In the genomic region with DNA sequence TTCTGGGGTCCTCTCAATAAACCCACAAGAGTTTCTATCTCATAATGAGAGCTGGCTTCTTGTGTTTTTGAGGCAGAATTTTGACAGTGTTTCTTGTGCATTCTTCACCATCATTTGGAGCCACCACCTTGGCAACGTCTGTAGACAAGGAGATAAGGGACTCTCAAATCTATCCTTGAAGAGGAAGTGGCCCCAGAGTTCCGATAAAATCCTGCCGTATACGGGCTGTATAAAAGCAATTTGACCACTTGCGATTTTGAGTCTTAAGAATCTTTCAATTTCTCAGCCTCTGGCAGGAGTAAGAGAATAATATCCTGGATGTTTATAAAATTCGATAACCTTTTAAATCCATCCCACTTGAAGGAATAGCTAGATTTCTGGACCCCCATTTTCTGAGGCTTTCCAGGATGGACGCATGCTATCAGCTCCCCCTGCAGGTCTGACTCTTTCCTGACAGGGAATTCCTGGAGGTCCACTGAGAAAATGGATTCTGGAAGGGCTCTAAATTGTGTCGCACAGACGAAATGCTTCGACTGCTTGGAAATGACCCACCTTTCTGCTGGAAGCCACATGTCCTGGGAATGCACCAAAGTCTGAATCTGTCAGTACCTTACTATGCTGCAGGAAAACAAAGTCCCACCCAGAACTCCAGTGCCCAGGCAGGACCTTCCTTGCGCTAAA, we compare ENCODE assay signal across 9 cellular contexts. TPM values are rescaled to one million over a fixed set of nuclear protein-coding genes. Genes with fewer than 3 reads are reported as not detected.
DNase-seq lines count a peak whose midpoint lies in the region; ATAC-seq and TF ChIP-seq lines count a peak whose summit lies in the region.
"Had no signal": no experiment of that assay in that cellular context is flagged by ENCODE, and none has a peak within 500 bp of the region (broad histone marks: within the 10 kb centered on the region; RNA-seq: fewer than 3 reads in every experiment).

No MANE protein-coding gene starts in this region.

- peak; percentile 68 for TF ChIP-seq CTCF in colonic mucosa (IDR thresholded peaks at IDR 0.05)

- intact Hi-C loops in activated naive CD4-positive, alpha-beta T cell treated with anti-CD3 and anti-CD28 coated beads for 36 hours (cut with micrococcal nuclease), result loop anchor here (1.0 to 10.0 kb wide), 3 partner anchors 170 to 280 kb away; no protein-coding TSS in a partner anchor
- intact Hi-C loops in colonic mucosa (cut with DNase I), result loop anchor here (1.0 to 5.0 kb wide), 2 partner anchors 177 to 280 kb away; a partner anchor contains a TSS

- H2BK5ac ChIP-seq in mesenchymal stem cell (ENCODE audit: low read depth, low read length, poor library complexity, severe bottlenecking), result no peak overlapping the region

- H4K8ac ChIP-seq in mesenchymal stem cell (ENCODE audit: low read length), result no peak overlapping the region

- H2BK120ac ChIP-seq in mesenchymal stem cell (ENCODE audit: low read depth, low read length), result no peak overlapping the region

- 54% methylated on average over 10 of the region's 11 CpGs for WGBS in mesenchymal stem cell

- CTCF ChIA-PET in activated naive CD4-positive, alpha-beta T cell treated with anti-CD3 and anti-CD28 coated beads for 36 hours (lab: Charles Lee), result interaction anchor here (0.6 to 2.6 kb wide), 3 partner anchors 36 to 279 kb away, joined by 3 to 8 read pairs (median 3); a partner anchor contains a TSS

- no peak overlapping the region for H3K4me2 ChIP-seq in mesenchymal stem cell (ENCODE audit: low read length, poor library complexity, severe bottlenecking)

- no peak overlapping the region for H2AFZ ChIP-seq in mesenchymal stem cell (ENCODE audit: low read depth, low read length)

- no peak overlapping the region for H3K27ac Mint-ChIP-seq in activated naive CD4-positive, alpha-beta T cell treated with anti-CD3 and anti-CD28 coated beads for 36 hours
- H3K27ac Mint-ChIP-seq in stimulated activated effector memory CD8-positive, alpha-beta T cell treated with anti-CD3 and anti-CD28 coated beads, Interleukin-12 subunit alpha, Interleukin-12 subunit beta, amount 100 ng/mL, for 72 hours, result no peak overlapping the region

- H3K36me3 Mint-ChIP-seq in activated naive CD4-positive, alpha-beta T cell treated with anti-CD3 and anti-CD28 coated beads for 36 hours (ENCODE audit: low read depth), result no peaks in the 10 kb centered on the region
- no peaks in the 10 kb centered on the region for H3K36me3 Mint-ChIP-seq in stimulated activated effector memory CD8-positive, alpha-beta T cell treated with anti-CD3 and anti-CD28 coated beads, Interleukin-12 subunit alpha, Interleukin-12 subunit beta, amount 100 ng/mL, for 72 hours

- no peak overlapping the region for H2BK12ac ChIP-seq in mesenchymal stem cell (ENCODE audit: low read length in 2 of 2)

- peak overlapping the region; percentile 3 for H3K27ac ChIP-seq in colonic mucosa
- H3K27ac ChIP-seq in mesenchymal stem cell (ENCODE audit: low read length, poor library complexity, severe bottlenecking), result no peak overlapping the region

- H3K4me3 ChIP-seq in colonic mucosa (peak overlapping the region; percentile 31), mesenchymal stem cell (ENCODE audit: insufficient read depth in 1 of 2, low read depth in 1 of 2, low read length in 2 of 2) (peak overlapping the region in 1 of 2 experiments; percentile 72)

- peak; percentile 30 for DNase-seq in activated naive CD4-positive, alpha-beta T cell treated with anti-CD3 and anti-CD28 coated beads for 36 hours
- DNase-seq in activated naive CD4-positive, alpha-beta T cell (lab: John Stamatoyannopoulos, UW), result no peak
- peak; percentile 11 for DNase-seq in NCI-H526 treated with DMSO at 0.1 percent for 48 hours (lab: John Stamatoyannopoulos, UW)
- peak; percentile 77 for DNase-seq in colonic mucosa
- peak; percentile 60 for DNase-seq in mesenchymal stem cell
- no peak for DNase-seq in GM19238 (ENCODE audit: insufficient read length, low spot score)
- no peak for DNase-seq in stimulated activated effector memory CD8-positive, alpha-beta T cell treated with anti-CD3 and anti-CD28 coated beads, Interleukin-12 subunit alpha, Interleukin-12 subunit beta, amount 100 ng/mL, for 72 hours (ENCODE audit: low spot score in 2 of 2)

- H3K18ac ChIP-seq in mesenchymal stem cell (ENCODE audit: low read depth in 1 of 2, low read length in 2 of 2), result no peak overlapping the region

- no peak overlapping the region for H2BK15ac ChIP-seq in mesenchymal stem cell (ENCODE audit: low read depth, poor library complexity, severe bottlenecking)

- no peaks in the 10 kb centered on the region for H3K36me3 ChIP-seq in colonic mucosa
- H3K36me3 ChIP-seq in mesenchymal stem cell (ENCODE audit: control insufficient read depth in 1 of 2, insufficient read depth in 2 of 2, low read depth in 1 of 2, low read length in 2 of 2), result no peaks in the 10 kb centered on the region

- no peak overlapping the region for H3K4me3 Mint-ChIP-seq in activated naive CD4-positive, alpha-beta T cell treated with anti-CD3 and anti-CD28 coated beads for 36 hours
- H3K4me3 Mint-ChIP-seq in stimulated activated effector memory CD8-positive, alpha-beta T cell treated with anti-CD3 and anti-CD28 coated beads, Interleukin-12 subunit alpha, Interleukin-12 subunit beta, amount 100 ng/mL, for 72 hours, result no peak overlapping the region
- H3K4me3 Mint-ChIP-seq: central memory CD8-positive, alpha-beta T cell had no signal

- H3K27me3 ChIP-seq in colonic mucosa, result no peaks in the 10 kb centered on the region
- H3K27me3 ChIP-seq in mesenchymal stem cell (ENCODE audit: control insufficient read depth in 1 of 2, insufficient read depth in 1 of 2, low read length in 2 of 2), result peaks cover 0 to 3% of the 10 kb centered on the region in 2 experiments

- peaks cover 10% of the 10 kb centered on the region for H3K27me3 Mint-ChIP-seq in activated naive CD4-positive, alpha-beta T cell treated with anti-CD3 and anti-CD28 coated beads for 36 hours (ENCODE audit: low read depth)

- H2AK5ac ChIP-seq in mesenchymal stem cell (ENCODE audit: low read length, severe bottlenecking), result no peak overlapping the region

- H3K14ac ChIP-seq in mesenchymal stem cell (ENCODE audit: low read length in 2 of 2), result no peak overlapping the region

- no peaks in the 10 kb centered on the region for H3K4me1 Mint-ChIP-seq in activated naive CD4-positive, alpha-beta T cell treated with anti-CD3 and anti-CD28 coated beads for 36 hours (ENCODE audit: low read depth)
- no peaks in the 10 kb centered on the region for H3K4me1 Mint-ChIP-seq in stimulated activated effector memory CD8-positive, alpha-beta T cell treated with anti-CD3 and anti-CD28 coated beads, Interleukin-12 subunit alpha, Interleukin-12 subunit beta, amount 100 ng/mL, for 72 hours
- H3K4me1 Mint-ChIP-seq: central memory CD8-positive, alpha-beta T cell had no signal

- peaks cover 8% of the 10 kb centered on the region for H3K4me1 ChIP-seq in colonic mucosa
- peaks cover 1% of the 10 kb centered on the region for H3K4me1 ChIP-seq in mesenchymal stem cell (ENCODE audit: control insufficient read depth, insufficient read depth, low read depth, low read length)

- no peak overlapping the region for H3K4ac ChIP-seq in mesenchymal stem cell (ENCODE audit: low read depth in 1 of 2, low read length in 2 of 2)

- H4K91ac ChIP-seq in mesenchymal stem cell (ENCODE audit: low read length), result no peak overlapping the region

- H3K9ac ChIP-seq in colonic mucosa (ENCODE audit: low read depth in 2 of 2, low read length in 2 of 2), result peak overlapping the region; percentile 16 to 74
- H3K9ac ChIP-seq in mesenchymal stem cell (ENCODE audit: low read length), result peak overlapping the region; percentile 77

- H3K9me3 ChIP-seq in colonic mucosa (no peaks in the 10 kb centered on the region), mesenchymal stem cell (ENCODE audit: control insufficient read depth, low read length) (no peaks in the 10 kb centered on the region)

- H3K9me3 Mint-ChIP-seq in activated naive CD4-positive, alpha-beta T cell treated with anti-CD3 and anti-CD28 coated beads for 36 hours, result no peaks in the 10 kb centered on the region
- H3K9me3 Mint-ChIP-seq in stimulated activated effector memory CD8-positive, alpha-beta T cell treated with anti-CD3 and anti-CD28 coated beads, Interleukin-12 subunit alpha, Interleukin-12 subunit beta, amount 100 ng/mL, for 72 hours, result no peaks in the 10 kb centered on the region
- H3K9me3 Mint-ChIP-seq: central memory CD8-positive, alpha-beta T cell had no signal

- H3K23ac ChIP-seq in mesenchymal stem cell (ENCODE audit: low read length in 2 of 2), result no peak overlapping the region

- no peak for ATAC-seq in stimulated activated effector memory CD8-positive, alpha-beta T cell treated with anti-CD3 and anti-CD28 coated beads, Interleukin-12 subunit alpha, Interleukin-12 subunit beta, amount 100 ng/mL, for 72 hours
- no peak for ATAC-seq in GM19035 (IDR thresholded peaks at IDR 0.05; ENCODE audit: unreplicated experiment)

- H3K79me1 ChIP-seq in mesenchymal stem cell (replicated peaks; ENCODE audit: low read length, poor library complexity, severe bottlenecking), result no peaks in the 10 kb centered on the region

RNA-seq across cellular contexts. Expression of a gene that starts 54.1 kb away (rescaled TPM):
- total RNA-seq in activated naive CD4-positive, alpha-beta T cell treated with anti-CD3 and anti-CD28 coated beads for 36 hours, result 1 to 10 TPM; 8.7 to 9.4 TPM
- 1 to 10 TPM; 6.6 TPM for total RNA-seq in colonic mucosa
- 11.7 TPM for polyA plus RNA-seq in mesenchymal stem cell (2013, experiment 1 of 2)
- 12.0 TPM for polyA plus RNA-seq in mesenchymal stem cell (2013, experiment 2 of 2)

Comparison
In these comparisons a context has a peak if more than half of its experiments do, and no peak if none do; other contexts are left out.
1. DNase-seq: peak in activated naive CD4-positive, alpha-beta T cell treated with anti-CD3 and anti-CD28 coated beads for 36 hours (single experiment), NCI-H526 treated with DMSO at 0.1 percent for 48 hours (single experiment), colonic mucosa (single experiment) and mesenchymal stem cell (single experiment); none in activated naive CD4-positive, alpha-beta T cell (0 of 4), GM19238 (single experiment) and stimulated activated effector memory CD8-positive, alpha-beta T cell treated with anti-CD3 and anti-CD28 coated beads, Interleukin-12 subunit alpha, Interleukin-12 subunit beta, amount 100 ng/mL, for 72 hours (0 of 2).